Comparison of ENCODE assay signal across 15 cellular contexts in the genomic region with DNA sequence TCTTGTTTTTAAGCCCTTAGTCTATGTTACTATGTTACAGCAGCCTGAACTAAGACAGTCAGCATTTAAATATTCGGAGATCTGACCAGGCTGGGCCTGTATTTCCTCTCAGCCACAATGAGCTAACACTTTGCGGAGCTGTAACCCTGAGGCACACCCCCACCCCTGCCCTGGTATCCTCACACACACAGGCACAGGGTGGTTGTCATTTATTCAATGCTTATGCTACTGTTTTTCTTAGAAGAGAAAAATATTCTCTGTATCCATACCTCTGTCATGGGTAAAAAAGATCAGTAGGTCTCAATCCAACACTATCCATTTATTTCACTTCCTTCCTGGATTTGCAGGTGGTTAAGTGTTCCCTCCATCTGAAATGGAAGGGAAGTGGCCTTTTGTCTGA.
DNase-seq lines count a peak whose midpoint lies in the region; ATAC-seq and TF ChIP-seq lines count a peak whose summit lies in the region.
"Had no signal": no experiment of that assay in that cellular context is flagged by ENCODE, and none has a peak within 500 bp of the region (broad histone marks: within the 10 kb centered on the region; RNA-seq: fewer than 3 reads in every experiment).

No MANE protein-coding gene starts in this region.

- 54% methylated on average over 2 of the region's 2 CpGs; no CpG with 5 or more reads in 1 of the 2 experiments for WGBS in mesodermal cell (ENCODE audit: insufficient coverage in 2 of 2), 2 experiments

- peak; percentile 68 for ATAC-seq in effector memory CD8-positive, alpha-beta T cell (replicated peaks)
- ATAC-seq: heart left ventricle had no signal

- H3K9me3 ChIP-seq in mesodermal cell (ENCODE audit: control insufficient read depth, low read length) (no peaks in the 10 kb centered on the region), vagina (no peaks in the 10 kb centered on the region)
- H3K9me3 ChIP-seq: heart left ventricle, testis had no signal

- TF ChIP-seq POLR2A in vagina (IDR thresholded peaks at IDR 0.05), result no peak

- H3K4me1 ChIP-seq in ACC112 (ENCODE audit: control insufficient read depth, insufficient read depth, low read length, unreplicated experiment), result peaks cover 45% of the 10 kb centered on the region
- H3K4me1 ChIP-seq in mesodermal cell (ENCODE audit: control insufficient read depth, insufficient read depth, low read length, poor library complexity, severe bottlenecking), result peaks cover 50% of the 10 kb centered on the region
- peaks cover 11% of the 10 kb centered on the region for H3K4me1 ChIP-seq in vagina
- H3K4me1 ChIP-seq: testis had no signal

- H3K4me3 Mint-ChIP-seq in effector memory CD8-positive, alpha-beta T cell, result no peak overlapping the region
- H3K4me3 Mint-ChIP-seq in T-helper 2 cell treated with Interferon-gamma antibody and Interleukin-4, amounts not matched to agents 5 μg/mL and 100 μg/mL, for 36 hours, result no peak overlapping the region
- H3K4me3 Mint-ChIP-seq: activated naive CD4-positive, alpha-beta T cell treated with anti-CD3 and anti-CD28 coated beads, Interleukin-2, amount 50 U/mL, for 24 hours; central memory CD8-positive, alpha-beta T cell had no signal

- H3K79me2 ChIP-seq in ACC112 (ENCODE audit: control insufficient read depth, insufficient read depth, low read length, unreplicated experiment), result no peaks in the 10 kb centered on the region

- H3K36me3 Mint-ChIP-seq in effector memory CD8-positive, alpha-beta T cell (ENCODE audit: insufficient read depth), result no peaks in the 10 kb centered on the region
- H3K36me3 Mint-ChIP-seq in T-helper 2 cell treated with Interferon-gamma antibody and Interleukin-4, amounts not matched to agents 5 μg/mL and 100 μg/mL, for 36 hours (ENCODE audit: low read depth), result no peaks in the 10 kb centered on the region
- H3K36me3 Mint-ChIP-seq: activated naive CD4-positive, alpha-beta T cell treated with anti-CD3 and anti-CD28 coated beads, Interleukin-2, amount 50 U/mL, for 24 hours had no signal

- TF ChIP-seq CTCF in coronary artery (IDR thresholded peaks at IDR 0.05) (no peak), vagina (IDR thresholded peaks at IDR 0.05) (no peak)

- no peak overlapping the region for H3K27ac Mint-ChIP-seq in effector memory CD8-positive, alpha-beta T cell
- H3K27ac Mint-ChIP-seq in T-helper 2 cell treated with Interferon-gamma antibody and Interleukin-4, amounts not matched to agents 5 μg/mL and 100 μg/mL, for 36 hours, result no peak overlapping the region
- H3K27ac Mint-ChIP-seq: activated naive CD4-positive, alpha-beta T cell treated with anti-CD3 and anti-CD28 coated beads, Interleukin-2, amount 50 U/mL, for 24 hours had no signal

- intact Hi-C loops in vagina (cut with DNase I), result no loop called here

- peak overlapping the region; percentile 59 for H2AFZ ChIP-seq in ACC112 (ENCODE audit: low read length, unreplicated experiment)

- no peaks in the 10 kb centered on the region for H3K36me3 ChIP-seq in ACC112 (ENCODE audit: insufficient read depth, low read length)
- no peaks in the 10 kb centered on the region for H3K36me3 ChIP-seq in mesodermal cell (ENCODE audit: control insufficient read depth, insufficient read depth, low read length)
- H3K36me3 ChIP-seq in vagina, result no peaks in the 10 kb centered on the region
- H3K36me3 ChIP-seq: heart left ventricle had no signal

- H3K4me1 Mint-ChIP-seq in effector memory CD8-positive, alpha-beta T cell (ENCODE audit: low read depth in 2 of 2), result no peaks in the 10 kb centered on the region
- peaks cover 4% of the 10 kb centered on the region for H3K4me1 Mint-ChIP-seq in T-helper 2 cell treated with Interferon-gamma antibody and Interleukin-4, amounts not matched to agents 5 μg/mL and 100 μg/mL, for 36 hours (ENCODE audit: low read depth)
- H3K4me1 Mint-ChIP-seq: activated naive CD4-positive, alpha-beta T cell treated with anti-CD3 and anti-CD28 coated beads, Interleukin-2, amount 50 U/mL, for 24 hours; central memory CD8-positive, alpha-beta T cell had no signal

- H3K4me3 ChIP-seq in ACC112 (ENCODE audit: low read depth, low read length), result no peak overlapping the region
- no peak overlapping the region for H3K4me3 ChIP-seq in mesodermal cell (ENCODE audit: extremely low read depth, insufficient read depth, low read length, poor library complexity, severe bottlenecking)
- H3K4me3 ChIP-seq in coronary artery, result no peak overlapping the region
- no peak overlapping the region for H3K4me3 ChIP-seq in vagina
- H3K4me3 ChIP-seq: heart left ventricle, testis had no signal

- DNase-seq in NCI-H69 (lab: John Stamatoyannopoulos, UW) (peak; percentile 34), coronary artery (ENCODE audit: low spot score) (no peak), vagina (ENCODE audit: extremely low spot score in 2 of 2) (no peak), Ammon's horn (ENCODE audit: low spot score) (no peak)
- DNase-seq in effector memory CD8-positive, alpha-beta T cell, result peak in 1 of 3 experiments; percentile 7
- DNase-seq in T-helper 2 cell treated with Interferon-gamma antibody and Interleukin-4, amounts not matched to agents 5 μg/mL and 100 μg/mL, for 36 hours (ENCODE audit: low spot score), result no peak
- DNase-seq: activated CD4-positive, alpha-beta T cell treated with anti-CD3 and anti-CD28 coated beads for 4 hours; heart left ventricle; NCI-H2171; SHP77; testis had no signal

- peaks cover 12 to 14% of the 10 kb centered on the region in 2 donors for H3K27me3 Mint-ChIP-seq in effector memory CD8-positive, alpha-beta T cell
- H3K27me3 Mint-ChIP-seq in T-helper 2 cell treated with Interferon-gamma antibody and Interleukin-4, amounts not matched to agents 5 μg/mL and 100 μg/mL, for 36 hours (ENCODE audit: low read depth), result no peaks in the 10 kb centered on the region

- H3K27me3 ChIP-seq in ACC112 (ENCODE audit: insufficient read depth, low read length), result no peaks in the 10 kb centered on the region
- no peaks in the 10 kb centered on the region for H3K27me3 ChIP-seq in vagina
- H3K27me3 ChIP-seq: heart left ventricle, testis had no signal

- H3K27ac ChIP-seq in ACC112 (ENCODE audit: low read depth, low read length) (no peak overlapping the region), mesodermal cell (ENCODE audit: low read depth, low read length, severe bottlenecking) (peak overlapping the region; percentile 47), coronary artery (peak overlapping the region in 1 of 2 donors; percentile 36), vagina (no peak overlapping the region)
- H3K27ac ChIP-seq: testis had no signal

- no peaks in the 10 kb centered on the region for H3K9me3 Mint-ChIP-seq in effector memory CD8-positive, alpha-beta T cell
- H3K9me3 Mint-ChIP-seq in T-helper 2 cell treated with Interferon-gamma antibody and Interleukin-4, amounts not matched to agents 5 μg/mL and 100 μg/mL, for 36 hours, result no peaks in the 10 kb centered on the region
- H3K9me3 Mint-ChIP-seq: activated naive CD4-positive, alpha-beta T cell treated with anti-CD3 and anti-CD28 coated beads, Interleukin-2, amount 50 U/mL, for 24 hours; central memory CD8-positive, alpha-beta T cell had no signal
